Comparison of ENCODE assay signal across 1 cellular context in the genomic region with DNA sequence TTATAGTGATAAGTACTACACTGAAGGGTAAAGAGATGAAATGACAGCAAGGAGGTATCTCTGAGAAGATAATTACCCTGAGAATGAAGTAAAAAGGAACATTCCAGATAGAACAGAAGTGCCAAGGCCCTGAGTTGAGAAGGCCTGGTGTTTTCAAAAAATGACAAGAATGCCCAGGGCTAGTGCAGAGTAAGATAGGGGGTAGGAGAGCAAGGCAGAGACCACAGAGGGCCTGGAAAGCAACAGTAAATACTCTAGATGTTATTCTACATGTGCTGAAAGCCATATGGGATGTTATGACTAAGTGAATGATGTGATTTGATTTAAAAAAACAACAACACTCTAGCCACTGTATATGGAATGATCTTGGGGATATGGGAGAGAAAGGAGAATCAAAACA.
TF ChIP-seq lines count a peak whose summit lies in the region.

No MANE protein-coding gene starts in this region.

TF ChIP-seq in SK-N-SH, 30 proteins besides CTCF, POLR2A, EP300 and RAD21 (continued from another document):
- no peak for TF ChIP-seq MEF2A (IDR thresholded peaks at IDR 0.05; ENCODE audit: borderline replicate concordance, low read depth)
- TF ChIP-seq, protein P1, sequence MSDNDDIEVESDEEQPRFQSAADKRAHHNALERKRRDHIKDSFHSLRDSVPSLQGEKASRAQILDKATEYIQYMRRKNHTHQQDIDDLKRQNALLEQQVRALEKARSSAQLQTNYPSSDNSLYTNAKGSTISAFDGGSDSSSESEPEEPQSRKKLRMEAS (IDR thresholded peaks at IDR 0.05; ENCODE audit: low read depth), result no peak
- no peak for TF ChIP-seq FOXJ3 (CRISPR knock-in tag; IDR thresholded peaks at IDR 0.05)
- TF ChIP-seq NRF1 (IDR thresholded peaks at IDR 0.05; ENCODE audit: low read depth, low read length), result no peak
- TF ChIP-seq YY1 (IDR thresholded peaks at IDR 0.05; ENCODE audit: low read depth), result no peak
- no peak for TF ChIP-seq POLR2AphosphoS5 (IDR thresholded peaks at IDR 0.05; ENCODE audit: low read depth, low read length)
- TF ChIP-seq EZH2phosphoT487 (IDR thresholded peaks at IDR 0.05; ENCODE audit: borderline replicate concordance, low read depth), result no peak
- no peak for TF ChIP-seq FOXM1 (IDR thresholded peaks at IDR 0.05; ENCODE audit: low read depth)
